In genomic region chr14:29580763-29581162, GRCh38 we compare ENCODE assay signal across 6 cellular contexts.
"Had no signal": no experiment of that assay in that cellular context is flagged by ENCODE, and none has a peak within 500 bp of the region (broad histone marks: within the 10 kb centered on the region; RNA-seq: fewer than 3 reads in every experiment).

No MANE protein-coding gene starts in this region.

- H3K4me3 ChIP-seq: GM23338 had no signal

- DNase-seq: H9, HCEC 1CT had no signal

- H3K4me2 ChIP-seq: GM23338 had no signal

- H2AFZ ChIP-seq: GM23338 had no signal

- ATAC-seq: GM23338 had no signal

- FAIRE-seq: H1, H54 had no signal

- H3K9me3 Mint-ChIP-seq: GM23338, H9 had no signal

- H3K27me3 Mint-ChIP-seq: IgD-negative memory B cell had no signal

- H3K4me3 Mint-ChIP-seq: GM23338, H9, IgD-negative memory B cell had no signal

- H3K27ac Mint-ChIP-seq: GM23338, H9, IgD-negative memory B cell had no signal
